ENCODE assay signal across 1 cellular context in the genomic region with DNA sequence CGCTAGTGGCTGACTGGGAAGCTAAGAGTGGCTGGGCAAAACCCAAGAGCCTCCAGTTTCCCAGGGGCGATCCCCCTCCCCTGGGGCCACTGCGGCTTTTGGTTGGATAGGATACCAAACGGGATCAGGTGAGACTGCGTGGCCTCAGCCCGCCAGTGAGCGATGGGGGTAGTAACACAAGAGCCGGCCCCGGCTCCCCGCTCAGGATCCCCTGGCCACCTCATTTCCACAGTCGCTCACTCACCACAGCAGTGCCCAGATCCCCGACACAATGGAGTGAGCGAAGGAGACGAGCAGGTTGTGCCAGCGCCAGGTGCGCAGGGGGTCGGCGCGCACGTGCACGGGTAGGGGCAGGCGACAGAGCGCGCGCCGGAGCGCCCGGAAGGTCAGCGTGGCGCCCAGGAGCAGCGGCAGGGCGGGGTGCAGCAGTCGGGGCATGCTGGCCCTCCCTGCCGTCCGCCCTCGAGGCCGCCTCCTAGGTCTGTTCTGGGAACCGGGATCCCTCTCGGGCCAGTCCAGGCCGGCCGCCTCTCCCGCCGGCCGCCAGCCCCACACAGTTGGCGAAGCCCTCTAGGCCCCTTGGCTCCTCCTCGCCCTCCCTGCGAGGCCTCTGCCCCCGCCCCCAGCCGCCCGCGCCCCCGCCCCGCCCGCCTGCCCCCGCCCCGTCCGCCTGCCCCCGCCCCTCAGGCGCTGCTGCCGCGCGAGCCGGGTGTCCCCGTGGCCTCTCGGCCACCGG.
TF ChIP-seq lines count a peak whose summit lies in the region.

A gene with protein sequence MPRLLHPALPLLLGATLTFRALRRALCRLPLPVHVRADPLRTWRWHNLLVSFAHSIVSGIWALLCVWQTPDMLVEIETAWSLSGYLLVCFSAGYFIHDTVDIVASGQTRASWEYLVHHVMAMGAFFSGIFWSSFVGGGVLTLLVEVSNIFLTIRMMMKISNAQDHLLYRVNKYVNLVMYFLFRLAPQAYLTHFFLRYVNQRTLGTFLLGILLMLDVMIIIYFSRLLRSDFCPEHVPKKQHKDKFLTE (minus strand): TSS at position 574 of the 736 bp plus-strand sequence. CDS start 136 bp downstream, at position 438.

TF ChIP-seq in HepG2, 621 proteins besides CTCF, POLR2A, EP300 and RAD21 (continued from another document and continues in another):
- TF ChIP-seq NR2F1 (CRISPR knock-in tag; IDR thresholded peaks at IDR 0.05) (peak in 1 of 2 experiments; percentile 16; a peak in 1 of 4 replicates), ZNF749 (CRISPR knock-in tag; IDR thresholded peaks at IDR 0.05; ENCODE audit: borderline replicate concordance) (no peak), JARID2 (CRISPR knock-in tag; IDR thresholded peaks at IDR 0.05; ENCODE audit: insufficient replicate concordance) (no peak), ZNF780A (CRISPR knock-in tag; IDR thresholded peaks at IDR 0.05) (no peak), ZNF790 (CRISPR knock-in tag; IDR thresholded peaks at IDR 0.05; ENCODE audit: borderline replicate concordance) (peak; percentile 90; the same call in 1 of the 2 replicates), ZNF546 (CRISPR knock-in tag; conservative IDR thresholded peaks at IDR 0.05) (no peak), ZNF317 (CRISPR knock-in tag; IDR thresholded peaks at IDR 0.05) (peak; percentile 50; the same call in 1 of the 2 replicates), HES4 (CRISPR knock-in tag; IDR thresholded peaks at IDR 0.05; ENCODE audit: borderline replicate concordance) (peak; percentile 91), ZNF879 (CRISPR knock-in tag; IDR thresholded peaks at IDR 0.05) (peak; percentile 56; the same call in 1 of the 2 replicates), JUND (CRISPR knock-in tag; IDR thresholded peaks at IDR 0.05) (peak; percentile 68; the same call in 1 of the 2 replicates), PPARG (CRISPR knock-in tag; conservative IDR thresholded peaks at IDR 0.05) (no peak), JDP2 (CRISPR knock-in tag; IDR thresholded peaks at IDR 0.05; ENCODE audit: borderline replicate concordance) (no peak), ZNF333 (CRISPR knock-in tag; IDR thresholded peaks at IDR 0.05; ENCODE audit: borderline replicate concordance) (no peak; the same call in 1 of the 2 replicates), ZNF772 (CRISPR knock-in tag; IDR thresholded peaks at IDR 0.05) (peak; percentile 82; the same call in 1 of the 2 replicates), MAFG (CRISPR knock-in tag; IDR thresholded peaks at IDR 0.05) (no peak), SRY (CRISPR knock-in tag; IDR thresholded peaks at IDR 0.05) (peak; percentile 79), ZNF703 (CRISPR knock-in tag; IDR thresholded peaks at IDR 0.05; ENCODE audit: borderline replicate concordance) (peak; percentile 62; the same call in 1 of the 2 replicates), ZNF558 (CRISPR knock-in tag; IDR thresholded peaks at IDR 0.05; ENCODE audit: borderline replicate concordance) (0 out of 2 replicates have a peak, but pooled peaks have one; percentile 85), MED1 (CRISPR knock-in tag; IDR thresholded peaks at IDR 0.05) (peak; percentile 47), ZNF776 (CRISPR knock-in tag; IDR thresholded peaks at IDR 0.05) (peak; percentile 69; the same call in 1 of the 2 replicates), AGO2 (optimal IDR thresholded peaks at IDR 0.05; ENCODE audit: low read depth, low read length) (peak; percentile 100), FOXM1 (CRISPR knock-in tag; IDR thresholded peaks at IDR 0.05) (no peak), SCMH1 (CRISPR knock-in tag; IDR thresholded peaks at IDR 0.05; ENCODE audit: borderline replicate concordance) (no peak), DNMT1 (CRISPR knock-in tag; IDR thresholded peaks at IDR 0.05) (0 out of 2 replicates have a peak, but pooled peaks have one; percentile 53), MED13 (CRISPR knock-in tag; IDR thresholded peaks at IDR 0.05) (peak; percentile 47; the same call in 1 of the 2 replicates), ZNF570 (CRISPR knock-in tag; IDR thresholded peaks at IDR 0.05; ENCODE audit: borderline replicate concordance) (peak; percentile 75; the same call in 1 of the 2 replicates), ZNF224 (CRISPR knock-in tag; IDR thresholded peaks at IDR 0.05) (0 out of 2 replicates have a peak, but pooled peaks have one; percentile 20), RARA (CRISPR knock-in tag; IDR thresholded peaks at IDR 0.05) (peak; percentile 45; the same call in 1 of the 2 replicates), ATRX (CRISPR knock-in tag; IDR thresholded peaks at IDR 0.05; ENCODE audit: borderline replicate concordance) (no peak), PAF1 (CRISPR knock-in tag; IDR thresholded peaks at IDR 0.05) (0 out of 2 replicates have a peak, but pooled peaks have one; percentile 53), SALL2 (CRISPR knock-in tag; IDR thresholded peaks at IDR 0.05) (peak; percentile 76)
- TF ChIP-seq, protein P1, sequence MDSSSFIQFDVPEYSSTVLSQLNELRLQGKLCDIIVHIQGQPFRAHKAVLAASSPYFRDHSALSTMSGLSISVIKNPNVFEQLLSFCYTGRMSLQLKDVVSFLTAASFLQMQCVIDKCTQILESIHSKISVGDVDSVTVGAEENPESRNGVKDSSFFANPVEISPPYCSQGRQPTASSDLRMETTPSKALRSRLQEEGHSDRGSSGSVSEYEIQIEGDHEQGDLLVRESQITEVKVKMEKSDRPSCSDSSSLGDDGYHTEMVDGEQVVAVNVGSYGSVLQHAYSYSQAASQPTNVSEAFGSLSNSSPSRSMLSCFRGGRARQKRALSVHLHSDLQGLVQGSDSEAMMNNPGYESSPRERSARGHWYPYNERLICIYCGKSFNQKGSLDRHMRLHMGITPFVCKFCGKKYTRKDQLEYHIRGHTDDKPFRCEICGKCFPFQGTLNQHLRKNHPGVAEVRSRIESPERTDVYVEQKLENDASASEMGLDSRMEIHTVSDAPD (CRISPR knock-in tag; IDR thresholded peaks at IDR 0.05): peak; percentile 64; the same call in 1 of the 2 replicates
- TF ChIP-seq, protein P2, sequence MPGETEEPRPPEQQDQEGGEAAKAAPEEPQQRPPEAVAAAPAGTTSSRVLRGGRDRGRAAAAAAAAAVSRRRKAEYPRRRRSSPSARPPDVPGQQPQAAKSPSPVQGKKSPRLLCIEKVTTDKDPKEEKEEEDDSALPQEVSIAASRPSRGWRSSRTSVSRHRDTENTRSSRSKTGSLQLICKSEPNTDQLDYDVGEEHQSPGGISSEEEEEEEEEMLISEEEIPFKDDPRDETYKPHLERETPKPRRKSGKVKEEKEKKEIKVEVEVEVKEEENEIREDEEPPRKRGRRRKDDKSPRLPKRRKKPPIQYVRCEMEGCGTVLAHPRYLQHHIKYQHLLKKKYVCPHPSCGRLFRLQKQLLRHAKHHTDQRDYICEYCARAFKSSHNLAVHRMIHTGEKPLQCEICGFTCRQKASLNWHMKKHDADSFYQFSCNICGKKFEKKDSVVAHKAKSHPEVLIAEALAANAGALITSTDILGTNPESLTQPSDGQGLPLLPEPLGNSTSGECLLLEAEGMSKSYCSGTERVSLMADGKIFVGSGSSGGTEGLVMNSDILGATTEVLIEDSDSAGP (CRISPR knock-in tag; IDR thresholded peaks at IDR 0.05; ENCODE audit: borderline replicate concordance): peak; percentile 82
- TF ChIP-seq, protein P3, sequence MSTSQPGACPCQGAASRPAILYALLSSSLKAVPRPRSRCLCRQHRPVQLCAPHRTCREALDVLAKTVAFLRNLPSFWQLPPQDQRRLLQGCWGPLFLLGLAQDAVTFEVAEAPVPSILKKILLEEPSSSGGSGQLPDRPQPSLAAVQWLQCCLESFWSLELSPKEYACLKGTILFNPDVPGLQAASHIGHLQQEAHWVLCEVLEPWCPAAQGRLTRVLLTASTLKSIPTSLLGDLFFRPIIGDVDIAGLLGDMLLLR (CRISPR knock-in tag; IDR thresholded peaks at IDR 0.05): peak; percentile 83
- TF ChIP-seq, protein P4, sequence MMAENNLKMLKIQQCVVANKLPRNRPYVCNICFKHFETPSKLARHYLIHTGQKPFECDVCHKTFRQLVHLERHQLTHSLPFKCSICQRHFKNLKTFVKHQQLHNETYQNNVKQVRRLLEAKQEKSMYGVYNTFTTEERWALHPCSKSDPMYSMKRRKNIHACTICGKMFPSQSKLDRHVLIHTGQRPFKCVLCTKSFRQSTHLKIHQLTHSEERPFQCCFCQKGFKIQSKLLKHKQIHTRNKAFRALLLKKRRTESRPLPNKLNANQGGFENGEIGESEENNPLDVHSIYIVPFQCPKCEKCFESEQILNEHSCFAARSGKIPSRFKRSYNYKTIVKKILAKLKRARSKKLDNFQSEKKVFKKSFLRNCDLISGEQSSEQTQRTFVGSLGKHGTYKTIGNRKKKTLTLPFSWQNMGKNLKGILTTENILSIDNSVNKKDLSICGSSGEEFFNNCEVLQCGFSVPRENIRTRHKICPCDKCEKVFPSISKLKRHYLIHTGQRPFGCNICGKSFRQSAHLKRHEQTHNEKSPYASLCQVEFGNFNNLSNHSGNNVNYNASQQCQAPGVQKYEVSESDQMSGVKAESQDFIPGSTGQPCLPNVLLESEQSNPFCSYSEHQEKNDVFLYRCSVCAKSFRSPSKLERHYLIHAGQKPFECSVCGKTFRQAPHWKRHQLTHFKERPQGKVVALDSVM (CRISPR knock-in tag; IDR thresholded peaks at IDR 0.05): peak; percentile 52; the same call in 1 of the 2 replicates
- TF ChIP-seq, protein P5, sequence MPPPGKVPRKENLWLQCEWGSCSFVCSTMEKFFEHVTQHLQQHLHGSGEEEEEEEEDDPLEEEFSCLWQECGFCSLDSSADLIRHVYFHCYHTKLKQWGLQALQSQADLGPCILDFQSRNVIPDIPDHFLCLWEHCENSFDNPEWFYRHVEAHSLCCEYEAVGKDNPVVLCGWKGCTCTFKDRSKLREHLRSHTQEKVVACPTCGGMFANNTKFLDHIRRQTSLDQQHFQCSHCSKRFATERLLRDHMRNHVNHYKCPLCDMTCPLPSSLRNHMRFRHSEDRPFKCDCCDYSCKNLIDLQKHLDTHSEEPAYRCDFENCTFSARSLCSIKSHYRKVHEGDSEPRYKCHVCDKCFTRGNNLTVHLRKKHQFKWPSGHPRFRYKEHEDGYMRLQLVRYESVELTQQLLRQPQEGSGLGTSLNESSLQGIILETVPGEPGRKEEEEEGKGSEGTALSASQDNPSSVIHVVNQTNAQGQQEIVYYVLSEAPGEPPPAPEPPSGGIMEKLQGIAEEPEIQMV (CRISPR knock-in tag; IDR thresholded peaks at IDR 0.05; ENCODE audit: low read depth): peak; percentile 68; the same call in 1 of the 2 replicates
- TF ChIP-seq, protein P6, sequence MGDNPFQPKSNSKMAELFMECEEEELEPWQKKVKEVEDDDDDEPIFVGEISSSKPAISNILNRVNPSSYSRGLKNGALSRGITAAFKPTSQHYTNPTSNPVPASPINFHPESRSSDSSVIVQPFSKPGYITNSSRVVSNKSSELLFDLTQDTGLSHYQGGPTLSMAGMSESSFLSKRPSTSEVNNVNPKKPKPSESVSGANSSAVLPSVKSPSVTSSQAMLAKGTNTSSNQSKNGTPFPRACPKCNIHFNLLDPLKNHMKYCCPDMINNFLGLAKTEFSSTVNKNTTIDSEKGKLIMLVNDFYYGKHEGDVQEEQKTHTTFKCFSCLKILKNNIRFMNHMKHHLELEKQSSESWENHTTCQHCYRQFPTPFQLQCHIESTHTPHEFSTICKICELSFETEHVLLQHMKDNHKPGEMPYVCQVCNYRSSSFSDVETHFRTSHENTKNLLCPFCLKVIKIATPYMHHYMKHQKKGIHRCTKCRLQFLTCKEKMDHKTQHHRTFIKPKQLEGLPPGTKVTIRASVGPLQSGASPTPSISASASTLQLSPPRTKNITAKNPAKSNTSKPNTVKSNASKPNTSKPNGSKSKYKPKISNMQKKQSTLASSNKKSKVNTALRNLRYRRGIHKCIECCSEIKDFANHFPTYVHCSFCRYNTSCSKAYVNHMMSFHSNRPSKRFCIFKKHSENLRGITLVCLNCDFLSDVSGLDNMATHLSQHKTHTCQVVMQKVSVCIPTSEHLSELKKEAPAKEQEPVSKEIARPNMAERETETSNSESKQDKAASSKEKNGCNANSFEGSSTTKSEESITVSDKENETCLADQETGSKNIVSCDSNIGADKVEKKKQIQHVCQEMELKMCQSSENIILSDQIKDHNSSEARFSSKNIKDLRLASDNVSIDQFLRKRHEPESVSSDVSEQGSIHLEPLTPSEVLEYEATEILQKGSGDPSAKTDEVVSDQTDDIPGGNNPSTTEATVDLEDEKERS (CRISPR knock-in tag; IDR thresholded peaks at IDR 0.05): no peak
- TF ChIP-seq, protein P7, sequence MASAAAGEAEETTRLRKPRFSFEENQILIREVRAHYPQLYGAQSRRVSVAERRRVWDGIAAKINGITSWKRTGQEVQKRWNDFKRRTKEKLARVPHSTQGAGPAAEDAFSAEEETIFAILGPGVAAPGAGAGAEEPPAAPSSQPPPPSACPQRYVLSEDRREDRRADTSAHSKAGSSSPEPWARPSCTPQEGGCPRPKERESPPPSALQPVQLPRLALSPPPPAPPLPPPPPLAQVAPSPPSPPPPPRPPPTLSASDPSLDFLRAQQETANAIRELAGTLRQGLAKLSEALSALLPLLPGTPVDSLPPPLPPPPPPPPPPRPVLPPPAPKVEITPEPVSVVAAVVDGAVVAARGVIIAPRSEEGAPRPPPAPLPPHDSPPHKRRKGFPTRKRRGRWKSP (CRISPR knock-in tag; IDR thresholded peaks at IDR 0.05): 0 out of 2 replicates have a peak, but pooled peaks have one; percentile 29
- TF ChIP-seq, protein P8, sequence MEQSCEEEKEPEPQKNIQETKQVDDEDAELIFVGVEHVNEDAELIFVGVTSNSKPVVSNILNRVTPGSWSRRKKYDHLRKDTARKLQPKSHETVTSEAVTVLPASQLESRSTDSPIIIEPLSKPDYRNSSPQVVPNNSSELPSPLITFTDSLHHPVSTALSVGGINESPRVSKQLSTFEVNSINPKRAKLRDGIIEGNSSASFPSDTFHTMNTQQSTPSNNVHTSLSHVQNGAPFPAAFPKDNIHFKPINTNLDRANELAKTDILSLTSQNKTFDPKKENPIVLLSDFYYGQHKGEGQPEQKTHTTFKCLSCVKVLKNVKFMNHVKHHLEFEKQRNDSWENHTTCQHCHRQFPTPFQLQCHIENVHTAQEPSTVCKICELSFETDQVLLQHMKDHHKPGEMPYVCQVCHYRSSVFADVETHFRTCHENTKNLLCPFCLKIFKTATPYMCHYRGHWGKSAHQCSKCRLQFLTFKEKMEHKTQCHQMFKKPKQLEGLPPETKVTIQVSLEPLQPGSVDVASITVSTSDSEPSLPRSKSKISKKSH (CRISPR knock-in tag; IDR thresholded peaks at IDR 0.05; ENCODE audit: borderline replicate concordance): no peak; the same call in 1 of the 2 replicates
- TF ChIP-seq, protein P9, sequence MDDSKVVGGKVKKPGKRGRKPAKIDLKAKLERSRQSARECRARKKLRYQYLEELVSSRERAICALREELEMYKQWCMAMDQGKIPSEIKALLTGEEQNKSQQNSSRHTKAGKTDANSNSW (CRISPR knock-in tag; IDR thresholded peaks at IDR 0.05; ENCODE audit: borderline replicate concordance): peak; percentile 53; the same call in 1 of the 2 replicates
- TF ChIP-seq, protein P10, sequence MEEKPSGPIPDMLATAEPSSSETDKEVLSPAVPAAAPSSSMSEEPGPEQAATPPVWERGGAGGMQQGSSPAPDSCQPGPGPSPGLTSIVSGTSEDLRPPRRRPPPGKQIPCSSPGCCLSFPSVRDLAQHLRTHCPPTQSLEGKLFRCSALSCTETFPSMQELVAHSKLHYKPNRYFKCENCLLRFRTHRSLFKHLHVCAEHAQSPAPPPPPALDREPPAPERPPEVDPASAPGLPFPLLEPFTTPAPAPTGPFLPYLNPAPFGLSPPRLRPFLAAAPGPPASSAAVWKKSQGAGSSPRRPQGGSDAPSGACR (CRISPR knock-in tag; IDR thresholded peaks at IDR 0.05): 0 out of 2 replicates have a peak, but pooled peaks have one; percentile 2
- TF ChIP-seq, protein P11, sequence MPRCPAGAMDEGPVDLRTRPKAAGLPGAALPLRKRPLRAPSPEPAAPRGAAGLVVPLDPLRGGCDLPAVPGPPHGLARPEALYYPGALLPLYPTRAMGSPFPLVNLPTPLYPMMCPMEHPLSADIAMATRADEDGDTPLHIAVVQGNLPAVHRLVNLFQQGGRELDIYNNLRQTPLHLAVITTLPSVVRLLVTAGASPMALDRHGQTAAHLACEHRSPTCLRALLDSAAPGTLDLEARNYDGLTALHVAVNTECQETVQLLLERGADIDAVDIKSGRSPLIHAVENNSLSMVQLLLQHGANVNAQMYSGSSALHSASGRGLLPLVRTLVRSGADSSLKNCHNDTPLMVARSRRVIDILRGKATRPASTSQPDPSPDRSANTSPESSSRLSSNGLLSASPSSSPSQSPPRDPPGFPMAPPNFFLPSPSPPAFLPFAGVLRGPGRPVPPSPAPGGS (CRISPR knock-in tag; IDR thresholded peaks at IDR 0.05): peak; percentile 95
